Comparison of ENCODE assay signal across 10 cellular contexts in the genomic region with DNA sequence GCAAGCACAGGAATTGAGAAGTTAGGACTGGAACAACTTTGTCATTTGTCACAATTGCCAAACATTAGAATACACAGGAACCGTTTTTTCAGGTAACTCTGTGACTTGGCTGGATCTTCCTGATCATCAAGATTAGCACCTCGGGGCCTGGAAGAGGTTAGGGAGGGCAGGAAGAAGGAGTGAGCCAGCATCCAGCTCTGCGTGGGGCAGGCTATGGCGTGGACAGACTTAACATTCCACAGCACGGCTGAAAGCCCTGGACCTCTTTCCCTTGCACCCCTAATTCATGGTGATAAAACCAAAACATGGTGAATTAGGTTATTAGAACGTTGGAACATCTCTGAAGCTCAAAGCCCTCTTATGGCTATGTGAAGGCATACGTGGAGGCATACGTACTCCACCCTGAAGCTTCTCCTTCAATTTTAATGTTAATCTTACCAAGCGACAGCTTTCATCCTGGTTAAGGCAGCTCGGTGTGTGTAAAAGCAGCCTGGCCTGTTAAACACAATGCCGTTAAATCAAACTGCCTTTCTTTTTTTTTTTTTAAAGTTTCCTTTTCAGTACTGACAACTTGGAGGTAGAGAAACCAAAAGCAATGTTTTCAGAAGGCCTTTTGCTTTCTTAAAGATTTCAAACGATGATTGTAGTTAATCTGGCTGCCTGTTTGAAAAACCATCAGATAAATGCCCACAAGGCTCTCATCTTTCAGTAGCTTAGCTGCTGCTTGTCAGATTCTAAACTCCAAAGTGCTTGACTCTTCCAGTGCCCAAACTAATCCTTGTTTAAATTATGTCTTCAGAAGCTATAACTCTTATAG. TPM values are rescaled to one million over a fixed set of nuclear protein-coding genes. Genes with fewer than 3 reads are reported as not detected.
DNase-seq lines count a peak whose midpoint lies in the region; ATAC-seq, FAIRE-seq and TF ChIP-seq lines count a peak whose summit lies in the region.
"Had no signal": no experiment of that assay in that cellular context is flagged by ENCODE, and none has a peak within 500 bp of the region (broad histone marks: within the 10 kb centered on the region; RNA-seq: fewer than 3 reads in every experiment).

No MANE protein-coding gene starts in this region.

- SMC1A ChIA-PET in GM12878 (lab: Charles Lee; ENCODE audit: uncharacterized antibody, unreplicated experiment), result interaction anchor here (1.0 to 2.1 kb wide), 5 partner anchors 13 to 278 kb away, joined by 3 to 6 read pairs (median 3); no protein-coding TSS in a partner anchor

- H3K4me1 ChIP-seq in GM12878 (ENCODE audit: control insufficient read depth, insufficient read depth, low read length), result peaks cover 21% of the 10 kb centered on the region

- H4K20me1 ChIP-seq in GM12878 (ENCODE audit: control insufficient read depth, insufficient read depth), result no peaks in the 10 kb centered on the region

- DNase-seq in A172 (ENCODE audit: low spot score) (peak; percentile 37), GM12878 (ENCODE audit: low read depth, low spot score) (no peak), naive B cell (no peak), dorsolateral prefrontal cortex (no peak), NCI-H2081 treated with DMSO at 0.1 percent for 48 hours (lab: John Stamatoyannopoulos, UW) (no peak), GM13976 (ENCODE audit: low spot score) (no peak), UCSD-AML1 (lab: John Stamatoyannopoulos, UW; ENCODE audit: unreplicated experiment) (no peak)
- DNase-seq: NCI-H1092; stimulated activated CD4-positive, alpha-beta T cell treated with anti-CD3 and anti-CD28 coated beads, Interleukin-4, amount 100 ng/mL, for 24 hours had no signal

- no peaks in the 10 kb centered on the region for H3K9me3 ChIP-seq in GM12878 (replicated peaks; ENCODE audit: control insufficient read depth, insufficient read depth, low read length)

- H3K27me3 Mint-ChIP-seq in IgD-negative memory B cell, result no peaks in the 10 kb centered on the region
- H3K27me3 Mint-ChIP-seq in naive B cell, result no peaks in the 10 kb centered on the region

- peaks cover 2% of the 10 kb centered on the region for H3K36me3 Mint-ChIP-seq in IgD-negative memory B cell
- no peaks in the 10 kb centered on the region for H3K36me3 Mint-ChIP-seq in naive B cell

- H3K27ac Mint-ChIP-seq in IgD-negative memory B cell, result peak overlapping the region; percentile 46 to 68 (median 67)
- peak overlapping the region; percentile 4 to 95 (median 71) for H3K27ac Mint-ChIP-seq in naive B cell

- peaks cover 63% of the 10 kb centered on the region for H3K79me2 ChIP-seq in GM12878 (ENCODE audit: control insufficient read depth, insufficient read depth, low read length)

- TF ChIP-seq RAD21 in GM12878 (IDR thresholded peaks at IDR 0.05; ENCODE audit: insufficient read depth, low read depth, low read length), result no peak

- POLR2A ChIA-PET in GM12878 (lab: Charles Lee), result interaction anchor here (0.6 to 1.8 kb wide), 4 partner anchors 12 to 269 kb away, joined by 3 to 5 read pairs (median 4); no protein-coding TSS in a partner anchor

- no peak for TF ChIP-seq EP300 in GM12878 (IDR thresholded peaks at IDR 0.05; ENCODE audit: borderline replicate concordance in 1 of 2, control insufficient read depth in 1 of 2, low read depth in 2 of 2, low read length in 2 of 2)

- H3K36me3 ChIP-seq in GM12878 (ENCODE audit: control insufficient read depth in 2 of 2, insufficient read depth in 2 of 2, low read length in 1 of 2), result no peaks in the 10 kb centered on the region

- ATAC-seq in GM12878 (no peak), naive B cell (ENCODE audit: low read depth in 2 of 2) (no peak)

- H3K4me3 ChIP-seq in GM12878, result peak overlapping the region; percentile 73
- no peak overlapping the region for H3K4me3 ChIP-seq in dorsolateral prefrontal cortex

- 75% methylated on average over 12 of the region's 12 CpGs for WGBS in GM12878 (ENCODE audit: insufficient coverage, insufficient replicate concordance, low lambda C conversion rate, missing lambda C conversion rate)

- peak overlapping the region; percentile 98 for H3K4me2 ChIP-seq in GM12878 (ENCODE audit: control insufficient read depth, insufficient read depth)

- H3K4me3 Mint-ChIP-seq in IgD-negative memory B cell (peak overlapping the region in 3 of 4 donors; percentile 22 to 63 (median 54)), naive B cell (peak overlapping the region in 7 of 8 donors; percentile 15 to 66 (median 63))

- H3K4me1 Mint-ChIP-seq in IgD-negative memory B cell (peaks cover 7 to 31% (median 28%) of the 10 kb centered on the region in 3 donors), naive B cell (peaks cover 42 to 66% (median 48%) of the 10 kb centered on the region in 3 donors)

- TF ChIP-seq CTCF in GM12878 (IDR thresholded peaks at IDR 0.05 in 2 of 3, conservative IDR thresholded peaks at IDR 0.05 in 1 of 3; ENCODE audit: control insufficient read depth in 2 of 3, extremely low read depth in 1 of 3, insufficient read depth in 1 of 3, low read depth in 3 of 3, low read length in 3 of 3), result no peak
- no peak for TF ChIP-seq CTCF in dorsolateral prefrontal cortex (IDR thresholded peaks at IDR 0.05 in 54 of 56, conservative IDR thresholded peaks at IDR 0.05 in 2 of 56; ENCODE audit: low read depth in 1 of 56, partially characterized antibody in 56 of 56)
- TF ChIP-seq CTCF in GM13976 (IDR thresholded peaks at IDR 0.05; ENCODE audit: borderline replicate concordance, control extremely low read depth, extremely low read depth, insufficient read depth, missing control alignments), result no peak

- H3K27me3 ChIP-seq in GM12878 (replicated peaks in 1 of 2; ENCODE audit: control insufficient read depth in 2 of 2, insufficient read depth in 2 of 2, low read length in 1 of 2) (no peaks in the 10 kb centered on the region), dorsolateral prefrontal cortex (no peaks in the 10 kb centered on the region)

- H2AFZ ChIP-seq in GM12878 (ENCODE audit: control insufficient read depth, low read depth, low read length), result peak overlapping the region; percentile 88

- H3K27ac ChIP-seq in GM12878 (ENCODE audit: control insufficient read depth, insufficient read depth), result peak overlapping the region; percentile 95
- peak overlapping the region in 12 of 59 donors; percentile 3 to 52 (median 26) for H3K27ac ChIP-seq in dorsolateral prefrontal cortex

- peak overlapping the region; percentile 88 for H3K9ac ChIP-seq in GM12878 (ENCODE audit: control insufficient read depth, insufficient read depth, low read length)

- intact Hi-C loops in GM12878 (cut with micrococcal nuclease; ENCODE audit: unreplicated experiment) (no loop called here), dorsolateral prefrontal cortex (cut with DNase I) (no loop called here)

- H3K9me3 Mint-ChIP-seq in IgD-negative memory B cell (no peaks in the 10 kb centered on the region), naive B cell (no peaks in the 10 kb centered on the region)

- no peak for TF ChIP-seq POLR2A in GM12878 (IDR thresholded peaks at IDR 0.05; ENCODE audit: low read depth, low read length)

- RAD21 ChIA-PET in GM12878 (lab: Charles Lee; ENCODE audit: unreplicated experiment), result interaction anchor here (0.9 to 3.8 kb wide), 5 partner anchors 22 to 204 kb away, joined by 3 to 33 read pairs (median 3); no protein-coding TSS in a partner anchor

- CTCF ChIA-PET in GM12878 (lab: Yijun Ruan, JAX), result interaction anchor here (0.6 to 1.6 kb wide), 9 partner anchors 10 to 202 kb away, joined by 3 to 7 read pairs (median 4); partner anchors contain the start of gene PRDX3

- no TSS peak for BruUV-seq in GM12878 (replicated peaks; lab: Mats Ljungman, UMichigan)

- no peak for FAIRE-seq in GM12878 (lab: Jason Lieb, UNC)

- in situ Hi-C loops in GM12878 (cut with MboI), result no loop called here
- in situ Hi-C loops in GM13976 (cut with MboI; ENCODE audit: low sequenced_read_pairs, unreplicated experiment), result no loop called here

RNA-seq across cellular contexts. Expression of gene GRK5, which starts 4.5 kb away (rescaled TPM):
- 12.2 and 13.0 TPM in 2 replicates for total RNA-seq in A172 (2014; rRNA removed; shearing (Covaris generic))
- 18.1 TPM for polyA plus RNA-seq in IgD-negative memory B cell
- total RNA-seq in GM12878 (2013; cell fraction: nucleolus; rRNA removed), result 11.5 and 12.2 TPM in 2 replicates
- 15.3 and 15.6 TPM in 2 replicates for total RNA-seq in GM12878 (2014; rRNA removed)
- total RNA-seq in GM12878 (2014; rRNA removed; fragmentation: Illumina TruSeq; extraction: Trizol), result 13.4 and 14.1 TPM in 2 replicates
- total RNA-seq in GM12878 (2021), result 20.7 and 21.4 TPM in 2 replicates
- 7.6 TPM for polyA plus RNA-seq in GM12878 (2011; ENCODE audit: low read depth)
- 2.8 and 4.0 TPM in 2 replicates for polyA plus RNA-seq in GM12878 (2011; rRNA removed)
- 3.7 and 3.9 TPM in 2 replicates for polyA plus RNA-seq in GM12878 (2011; cell fraction: cytosol; rRNA removed)
- polyA plus RNA-seq in GM12878 (2011; cell fraction: nucleus; rRNA removed), result 7.0 and 7.8 TPM in 2 replicates
- polyA plus RNA-seq in GM12878 (2012), result 13.7 and 16.7 TPM in 2 replicates
- polyA plus RNA-seq in GM12878 (2014; fragmentation: Illumina TruSeq; extraction: Trizol), result 21.3 and 22.1 TPM in 2 replicates
- polyA plus RNA-seq in GM12878 (2014; fragmentation: Nextera tagmentation; extraction: Ambion mirVana), result under 1 TPM; 0.11 to 0.86 TPM
- 13.4 and 13.9 TPM in 2 replicates for polyA plus RNA-seq in GM12878 (2014; rRNA removed)
- polyA plus RNA-seq in GM12878 (2016; fragmentation: Nextera tagmentation; extraction: Ambion mirVana), result 1 to 10 TPM; 5.7 to 6.7 TPM
- 2.6 and 3.5 TPM in 2 replicates for polyA minus RNA-seq in GM12878 (2011; rRNA and poly(A)+ RNA removed)
- 1.3 and 1.9 TPM in 2 replicates for polyA minus RNA-seq in GM12878 (2011; cell fraction: cytosol; rRNA and poly(A)+ RNA removed)
- polyA minus RNA-seq in GM12878 (2011; cell fraction: nucleus; rRNA and poly(A)+ RNA removed), result 2.4 and 3.3 TPM in 2 replicates
- 10 to 100 TPM in 4 of 6 donors, 1 to 10 TPM in 2; 7.2 to 24.6 (median 13.7) TPM for polyA plus RNA-seq in naive B cell (ENCODE audit: low read depth in 6 of 6)
- 10 to 100 TPM in 113 of 120 experiments, 1 to 10 TPM in 7; 5.5 to 27.8 (median 14.1) TPM for total RNA-seq in dorsolateral prefrontal cortex

RNA-seq across cellular contexts. Expression of gene PRDX3, which starts 33.2 kb away (rescaled TPM):
- total RNA-seq in A172 (2014; rRNA removed; shearing (Covaris generic)), result 407 and 411 TPM in 2 replicates
- polyA plus RNA-seq in IgD-negative memory B cell (71.2 TPM), GM12878 (2011; rRNA removed) (463 and 554 TPM in 2 replicates), GM12878 (2014; fragmentation: Illumina TruSeq; extraction: Trizol) (262 and 272 TPM in 2 replicates), GM12878 (2014; fragmentation: Nextera tagmentation; extraction: Ambion mirVana) (1,000 to 10,000 TPM in 1 of 2 experiments, 100 to 1,000 TPM in 1; 827 to 1,431 TPM), GM12878 (2014; rRNA removed) (254 and 258 TPM in 2 replicates), GM12878 (2016; fragmentation: Nextera tagmentation; extraction: Ambion mirVana) (100 to 1,000 TPM; 631 to 689 TPM), naive B cell (ENCODE audit: low read depth in 6 of 6) (10 to 100 TPM; 32.2 to 63.0 (median 54.7) TPM)
- total RNA-seq in GM12878 (2013; cell fraction: nucleolus; rRNA removed), result 46.3 and 60.4 TPM in 2 replicates
- total RNA-seq in GM12878 (2014; rRNA removed) (334 and 363 TPM in 2 replicates), GM12878 (2014; rRNA removed; fragmentation: Illumina TruSeq; extraction: Trizol) (240 and 248 TPM in 2 replicates), GM12878 (2021) (195 TPM in 2 replicates), dorsolateral prefrontal cortex (100 to 1,000 TPM in 10 of 120 experiments, 10 to 100 TPM in 110; 62.3 to 112 (median 87.0) TPM)
- 110 TPM for polyA plus RNA-seq in GM12878 (2011; ENCODE audit: low read depth)
- 198 and 231 TPM in 2 replicates for polyA plus RNA-seq in GM12878 (2011; cell fraction: cytosol; rRNA removed)
- polyA plus RNA-seq in GM12878 (2011; cell fraction: nucleus; rRNA removed), result 171 and 180 TPM in 2 replicates
- 130 and 177 TPM in 2 replicates for polyA plus RNA-seq in GM12878 (2012)
- 268 and 279 TPM in 2 replicates for polyA minus RNA-seq in GM12878 (2011; rRNA and poly(A)+ RNA removed)
- 55.9 and 72.6 TPM in 2 replicates for polyA minus RNA-seq in GM12878 (2011; cell fraction: cytosol; rRNA and poly(A)+ RNA removed)
- 53.2 and 79.4 TPM in 2 replicates for polyA minus RNA-seq in GM12878 (2011; cell fraction: nucleus; rRNA and poly(A)+ RNA removed)

RNA-seq across cellular contexts. Expression of gene SFXN4, which starts 46.3 kb away (rescaled TPM):
- 35.0 and 40.7 TPM in 2 replicates for total RNA-seq in A172 (2014; rRNA removed; shearing (Covaris generic))
- 22.2 TPM for polyA plus RNA-seq in IgD-negative memory B cell
- 17.9 and 30.9 TPM in 2 replicates for total RNA-seq in GM12878 (2013; cell fraction: nucleolus; rRNA removed)
- total RNA-seq in GM12878 (2014; rRNA removed), result 41.7 and 44.9 TPM in 2 replicates
- total RNA-seq in GM12878 (2014; rRNA removed; fragmentation: Illumina TruSeq; extraction: Trizol), result 37.8 and 40.7 TPM in 2 replicates
- 39.7 and 45.3 TPM in 2 replicates for total RNA-seq in GM12878 (2021)
- polyA plus RNA-seq in GM12878 (2011; ENCODE audit: low read depth), result 22.3 TPM
- 40.7 and 48.5 TPM in 2 replicates for polyA plus RNA-seq in GM12878 (2011; rRNA removed)
- 31.6 and 32.4 TPM in 2 replicates for polyA plus RNA-seq in GM12878 (2011; cell fraction: cytosol; rRNA removed)
- 39.3 and 40.6 TPM in 2 replicates for polyA plus RNA-seq in GM12878 (2011; cell fraction: nucleus; rRNA removed)
- 21.5 and 27.6 TPM in 2 replicates for polyA plus RNA-seq in GM12878 (2012)
- polyA plus RNA-seq in GM12878 (2014; fragmentation: Illumina TruSeq; extraction: Trizol), result 45.9 and 81.1 TPM in 2 replicates
- polyA plus RNA-seq in GM12878 (2014; fragmentation: Nextera tagmentation; extraction: Ambion mirVana), result 100 to 1,000 TPM in 1 of 2 experiments, 10 to 100 TPM in 1; 71.9 to 111 TPM
- polyA plus RNA-seq in GM12878 (2014; rRNA removed), result 51.8 and 54.4 TPM in 2 replicates
- polyA plus RNA-seq in GM12878 (2016; fragmentation: Nextera tagmentation; extraction: Ambion mirVana), result 10 to 100 TPM; 58.1 to 61.2 TPM
- 22.2 and 24.2 TPM in 2 replicates for polyA minus RNA-seq in GM12878 (2011; rRNA and poly(A)+ RNA removed)
- polyA minus RNA-seq in GM12878 (2011; cell fraction: cytosol; rRNA and poly(A)+ RNA removed), result 10.5 and 13.4 TPM in 2 replicates
- polyA minus RNA-seq in GM12878 (2011; cell fraction: nucleus; rRNA and poly(A)+ RNA removed), result 7.7 and 16.3 TPM in 2 replicates
- polyA plus RNA-seq in naive B cell (ENCODE audit: low read depth in 6 of 6), result 10 to 100 TPM; 11.0 to 17.1 (median 13.9) TPM
- 10 to 100 TPM; 22.4 to 49.6 (median 31.7) TPM for total RNA-seq in dorsolateral prefrontal cortex
